19 cellular contexts compared by ENCODE assay signal in genomic region chr2:20148411-20148810, GRCh38.
DNase-seq lines count a peak whose midpoint lies in the region; ATAC-seq and TF ChIP-seq lines count a peak whose summit lies in the region.
"Had no signal": no experiment of that assay in that cellular context is flagged by ENCODE, and none has a peak within 500 bp of the region (broad histone marks: within the 10 kb centered on the region; RNA-seq: fewer than 3 reads in every experiment).

No MANE protein-coding gene starts in this region.

- in situ Hi-C loops in GM23248 (cut with MboI): no loop called here

- no peak overlapping the region for H3K27ac Mint-ChIP-seq in natural killer cell treated with Interleukin-12 subunit alpha and Interleukin-12 subunit beta and Interleukin-15 and Interleukin-18, amount 100 ng/mL, for 72 hours
- H3K27ac Mint-ChIP-seq in natural killer cell: no peak overlapping the region
- H3K27ac Mint-ChIP-seq: activated CD8-positive, alpha-beta T cell treated with anti-CD3 and anti-CD28 coated beads, Interleukin-2, amount 10 ng/mL, durations not matched to agents 7 days and 5 days; activated naive CD8-positive, alpha-beta T cell treated with anti-CD3 and anti-CD28 coated beads, Interleukin-2, amount 10 ng/mL, durations not matched to agents 7 days and 5 days; activated T-helper 1 cell treated with anti-CD3 and anti-CD28 coated beads, Interleukin-12 subunit alpha, Interleukin-12 subunit beta, Interleukin-2, Interleukin-4 antibody, amounts not matched to agents 30 ng/mL and 10 ng/mL and 1 ng/mL, durations not matched to agents 14 hours and 24 hours and 36 hours; CD8-positive, alpha-beta T cell; stimulated activated naive CD8-positive, alpha-beta T cell treated with anti-CD3 and anti-CD28 coated beads, Interleukin-15, Interleukin-2, amounts not matched to agents 100 ng/mL and 50 ng/mL, for 24 hours had no signal

- peak; percentile 34 for DNase-seq in GM23248
- DNase-seq in adipocyte (ENCODE audit: low read depth): peak; percentile 51
- DNase-seq in hepatocyte (ENCODE audit: low spot score): no peak
- no peak for DNase-seq in sciatic nerve (ENCODE audit: low spot score)
- no peak for DNase-seq in natural killer cell treated with Interleukin-12 subunit alpha and Interleukin-12 subunit beta and Interleukin-15 and Interleukin-18, amount 100 ng/mL, for 72 hours (ENCODE audit: low spot score)
- DNase-seq in natural killer cell: no peak
- no peak for DNase-seq in mucosa of gallbladder (ENCODE audit: low spot score)
- DNase-seq: activated CD8-positive, alpha-beta T cell treated with anti-CD3 and anti-CD28 coated beads, Interleukin-2, amount 10 ng/mL, durations not matched to agents 7 days and 5 days; activated naive CD8-positive, alpha-beta T cell treated with anti-CD3 and anti-CD28 coated beads, Interleukin-2, amount 10 ng/mL, durations not matched to agents 7 days and 5 days; CD8-positive, alpha-beta T cell; heart left ventricle; NCI-H2029; NK-92 treated with Interleukin-12 subunit alpha and Interleukin-12 subunit beta, amount 100 ng/mL, for 24 hours had no signal

- peaks cover 14% of the 10 kb centered on the region; the same call in 1 of the 2 replicates for H3F3A ChIP-seq in GM23248 (ENCODE audit: insufficient read depth)

- no peaks in the 10 kb centered on the region for H3K79me2 ChIP-seq in GM23248 (ENCODE audit: insufficient read depth)
- H3K79me2 ChIP-seq in hepatocyte: no peaks in the 10 kb centered on the region

- H3K27me3 Mint-ChIP-seq in natural killer cell treated with Interleukin-12 subunit alpha and Interleukin-12 subunit beta and Interleukin-15 and Interleukin-18, amount 100 ng/mL, for 72 hours: peaks cover 27 to 47% of the 10 kb centered on the region in 2 donors
- H3K27me3 Mint-ChIP-seq in natural killer cell (ENCODE audit: low read depth in 2 of 2): peaks cover 17 to 50% of the 10 kb centered on the region in 2 donors

- H3K36me3 Mint-ChIP-seq in natural killer cell treated with Interleukin-12 subunit alpha and Interleukin-12 subunit beta and Interleukin-15 and Interleukin-18, amount 100 ng/mL, for 72 hours: no peaks in the 10 kb centered on the region
- H3K36me3 Mint-ChIP-seq in natural killer cell: no peaks in the 10 kb centered on the region
- H3K36me3 Mint-ChIP-seq: activated naive CD8-positive, alpha-beta T cell treated with anti-CD3 and anti-CD28 coated beads, Interleukin-2, amount 10 ng/mL, durations not matched to agents 7 days and 5 days; CD8-positive, alpha-beta T cell had no signal

- no peaks in the 10 kb centered on the region for H3K27me3 ChIP-seq in GM23248 (replicated peaks; ENCODE audit: insufficient read depth)
- no peaks in the 10 kb centered on the region for H3K27me3 ChIP-seq in adipocyte (replicated peaks; ENCODE audit: control insufficient read depth, insufficient read depth, low read length)
- H3K27me3 ChIP-seq in hepatocyte: no peaks in the 10 kb centered on the region
- H3K27me3 ChIP-seq: cardiac muscle cell, heart left ventricle, neutrophil had no signal

- intact Hi-C loops in sciatic nerve (cut with DNase I) (no loop called here), natural killer cell (cut with micrococcal nuclease) (no loop called here)

- H3K9me2 ChIP-seq in GM23248 (ENCODE audit: insufficient read depth): no peaks in the 10 kb centered on the region
- H3K9me2 ChIP-seq in hepatocyte (replicated peaks; ENCODE audit: insufficient read depth): no peaks in the 10 kb centered on the region

- 40 to 46% methylated on average over 3 of the region's 3 CpGs for WGBS in GM23248 (ENCODE audit: low coverage in 1 of 2, low lambda C conversion rate in 2 of 2, missing lambda C conversion rate in 2 of 2), 2 experiments
- 44% methylated on average over 3 of the region's 3 CpGs for WGBS in hepatocyte (ENCODE audit: low lambda C conversion rate, missing lambda C conversion rate)

- no peak overlapping the region for H3K4me3 ChIP-seq in GM23248
- no peak overlapping the region for H3K4me3 ChIP-seq in adipocyte (ENCODE audit: low read length)
- H3K4me3 ChIP-seq in hepatocyte: no peak overlapping the region
- H3K4me3 ChIP-seq: cardiac muscle cell, heart left ventricle, lung had no signal

- peak overlapping the region; percentile 71 for H3K27ac ChIP-seq in GM23248
- peak overlapping the region; percentile 55 for H3K27ac ChIP-seq in hepatocyte
- H3K27ac ChIP-seq: cardiac muscle cell, heart left ventricle, neutrophil had no signal

- ATAC-seq in sciatic nerve (peak; percentile 88), natural killer cell (no peak), GM21786 (IDR thresholded peaks at IDR 0.05; ENCODE audit: unreplicated experiment) (no peak)
- no peak for ATAC-seq in natural killer cell treated with Interleukin-12 subunit alpha and Interleukin-12 subunit beta and Interleukin-15 and Interleukin-18, amount 100 ng/mL, for 72 hours
- ATAC-seq: activated CD8-positive, alpha-beta T cell treated with anti-CD3 and anti-CD28 coated beads, Interleukin-2, amount 10 ng/mL, durations not matched to agents 7 days and 5 days; CD8-positive, alpha-beta T cell; heart left ventricle had no signal

- H2AFZ ChIP-seq in GM23248 (peak overlapping the region; percentile 80), hepatocyte (no peak overlapping the region)

- peak overlapping the region; percentile 38 for H3K4me2 ChIP-seq in GM23248 (ENCODE audit: unreplicated experiment)
- H3K4me2 ChIP-seq in hepatocyte: no peak overlapping the region

- H4K20me1 ChIP-seq in GM23248 (ENCODE audit: insufficient read depth) (no peaks in the 10 kb centered on the region), hepatocyte (ENCODE audit: insufficient read depth, poor library complexity, severe bottlenecking) (no peaks in the 10 kb centered on the region)

- H3K9me3 ChIP-seq in GM23248 (ENCODE audit: low read depth) (no peaks in the 10 kb centered on the region), adipocyte (ENCODE audit: control insufficient read depth, low read length) (no peaks in the 10 kb centered on the region), hepatocyte (ENCODE audit: low read depth) (no peaks in the 10 kb centered on the region)
- H3K9me3 ChIP-seq: heart left ventricle, neutrophil had no signal

- 0 out of 2 replicates have a peak overlapping the region, but pooled peaks have one; percentile 33 for H3K9ac ChIP-seq in GM23248
- H3K9ac ChIP-seq in adipocyte (ENCODE audit: low read length): peak overlapping the region; percentile 55

- no peaks in the 10 kb centered on the region for H3K9me3 Mint-ChIP-seq in natural killer cell treated with Interleukin-12 subunit alpha and Interleukin-12 subunit beta and Interleukin-15 and Interleukin-18, amount 100 ng/mL, for 72 hours
- H3K9me3 Mint-ChIP-seq in natural killer cell: no peaks in the 10 kb centered on the region
- H3K9me3 Mint-ChIP-seq: activated naive CD8-positive, alpha-beta T cell treated with anti-CD3 and anti-CD28 coated beads, Interleukin-2, amount 10 ng/mL, durations not matched to agents 7 days and 5 days; activated T-helper 1 cell treated with anti-CD3 and anti-CD28 coated beads, Interleukin-12 subunit alpha, Interleukin-12 subunit beta, Interleukin-2, Interleukin-4 antibody, amounts not matched to agents 30 ng/mL and 10 ng/mL and 1 ng/mL, durations not matched to agents 14 hours and 24 hours and 36 hours; CD8-positive, alpha-beta T cell; stimulated activated naive CD8-positive, alpha-beta T cell treated with anti-CD3 and anti-CD28 coated beads, Interleukin-15, Interleukin-2, amounts not matched to agents 100 ng/mL and 50 ng/mL, for 24 hours had no signal

- H3K4me3 Mint-ChIP-seq in natural killer cell treated with Interleukin-12 subunit alpha and Interleukin-12 subunit beta and Interleukin-15 and Interleukin-18, amount 100 ng/mL, for 72 hours: no peak overlapping the region
- H3K4me3 Mint-ChIP-seq in natural killer cell: no peak overlapping the region
- H3K4me3 Mint-ChIP-seq: activated CD8-positive, alpha-beta T cell treated with anti-CD3 and anti-CD28 coated beads, Interleukin-2, amount 10 ng/mL, durations not matched to agents 7 days and 5 days; activated naive CD8-positive, alpha-beta T cell treated with anti-CD3 and anti-CD28 coated beads, Interleukin-2, amount 10 ng/mL, durations not matched to agents 7 days and 5 days; activated T-helper 1 cell treated with anti-CD3 and anti-CD28 coated beads, Interleukin-12 subunit alpha, Interleukin-12 subunit beta, Interleukin-2, Interleukin-4 antibody, amounts not matched to agents 30 ng/mL and 10 ng/mL and 1 ng/mL, durations not matched to agents 14 hours and 24 hours and 36 hours; CD8-positive, alpha-beta T cell; stimulated activated naive CD8-positive, alpha-beta T cell treated with anti-CD3 and anti-CD28 coated beads, Interleukin-15, Interleukin-2, amounts not matched to agents 100 ng/mL and 50 ng/mL, for 24 hours had no signal

- no peaks in the 10 kb centered on the region for H3K4me1 Mint-ChIP-seq in natural killer cell treated with Interleukin-12 subunit alpha and Interleukin-12 subunit beta and Interleukin-15 and Interleukin-18, amount 100 ng/mL, for 72 hours (ENCODE audit: low read depth in 2 of 2)
- H3K4me1 Mint-ChIP-seq in natural killer cell: no peaks in the 10 kb centered on the region
- H3K4me1 Mint-ChIP-seq: activated naive CD8-positive, alpha-beta T cell treated with anti-CD3 and anti-CD28 coated beads, Interleukin-2, amount 10 ng/mL, durations not matched to agents 7 days and 5 days had no signal

- TF ChIP-seq CTCF in hepatocyte (IDR thresholded peaks at IDR 0.05; ENCODE audit: poor library complexity): no peak
- TF ChIP-seq CTCF in natural killer cell (IDR thresholded peaks at IDR 0.05): no peak

- H3K4me1 ChIP-seq in GM23248 (ENCODE audit: insufficient read depth): peaks cover 16% of the 10 kb centered on the region
- H3K4me1 ChIP-seq in adipocyte (ENCODE audit: control insufficient read depth, insufficient read depth, low read length): peaks cover 20% of the 10 kb centered on the region
- peaks cover 10% of the 10 kb centered on the region for H3K4me1 ChIP-seq in hepatocyte (ENCODE audit: insufficient read depth)

- H3K36me3 ChIP-seq in GM23248 (ENCODE audit: low read depth) (no peaks in the 10 kb centered on the region), adipocyte (ENCODE audit: control insufficient read depth, insufficient read depth, low read length, severe bottlenecking) (no peaks in the 10 kb centered on the region), hepatocyte (replicated peaks; ENCODE audit: insufficient read depth, low read depth) (no peaks in the 10 kb centered on the region)
- H3K36me3 ChIP-seq: cardiac muscle cell, heart left ventricle, neutrophil had no signal

Comparison
In these comparisons a context has a peak if more than half of its experiments do, and no peak if none do; other contexts are left out.
1. DNase-seq: peak in GM23248 (single experiment) and adipocyte (single experiment); none in hepatocyte (single experiment), sciatic nerve (single experiment), natural killer cell treated with Interleukin-12 subunit alpha and Interleukin-12 subunit beta and Interleukin-15 and Interleukin-18, amount 100 ng/mL, for 72 hours (single experiment), natural killer cell (single experiment) and mucosa of gallbladder (single experiment).